18 cellular contexts compared by ENCODE assay signal in genomic region chr18:31156831-31157763, GRCh38. TPM values are rescaled to one million over a fixed set of nuclear protein-coding genes. Genes with fewer than 3 reads are reported as not detected.
A peak's percentile ranks its signal among the peaks of the same experiment; 100 is the strongest.
DNase-seq lines count a peak whose midpoint lies in the region; ATAC-seq, FAIRE-seq and TF ChIP-seq lines count a peak whose summit lies in the region.
"Had no signal": no experiment of that assay in that cellular context is flagged by ENCODE, and none has a peak within 500 bp of the region (broad histone marks: within the 10 kb centered on the region; RNA-seq: fewer than 3 reads in every experiment).

No MANE protein-coding gene starts in this region.

- intact Hi-C loops in GM12878 (cut with micrococcal nuclease; ENCODE audit: unreplicated experiment) (no loop called here), testis (cut with DNase I; ENCODE audit: low total_unique reads) (no loop called here)

- no peak overlapping the region for H2AFZ ChIP-seq in GM12878 (ENCODE audit: control insufficient read depth, low read depth, low read length)

- CTCF ChIA-PET in GM12878 (lab: Yijun Ruan, JAX), result no interaction called here

- H3K4me3 ChIP-seq in GM12878 (no peak overlapping the region), testis (no peak overlapping the region)
- H3K4me3 ChIP-seq: spleen had no signal

- H3K4me1 ChIP-seq in GM12878 (ENCODE audit: control insufficient read depth, insufficient read depth, low read length) (no peaks in the 10 kb centered on the region), testis (no peaks in the 10 kb centered on the region)
- H3K4me1 ChIP-seq: spleen had no signal

- H3K36me3 ChIP-seq in GM12878 (ENCODE audit: control insufficient read depth in 2 of 2, insufficient read depth in 2 of 2, low read length in 1 of 2), result no peaks in the 10 kb centered on the region
- no peaks in the 10 kb centered on the region for H3K36me3 ChIP-seq in testis (ENCODE audit: low read depth, missing control alignments)
- H3K36me3 ChIP-seq: brain microvascular endothelial cell, spleen had no signal

- H3K9me3 Mint-ChIP-seq in stimulated activated naive B cell treated with anti-CD40 and anti-IgM and Interleukin-4, amounts not matched to agents 10 μg/mL and 1 μg/mL and 100 μg/mL, for 72 hours, result no peaks in the 10 kb centered on the region
- H3K9me3 Mint-ChIP-seq: activated naive CD4-positive, alpha-beta T cell treated with anti-CD3 and anti-CD28 coated beads, Interleukin-2, amount 10 ng/mL, durations not matched to agents 7 days and 5 days had no signal

- ATAC-seq in GM12878 (no peak), HG03342 (IDR thresholded peaks at IDR 0.05; ENCODE audit: unreplicated experiment) (no peak), GM18907 (IDR thresholded peaks at IDR 0.05; ENCODE audit: unreplicated experiment) (no peak)
- ATAC-seq in stimulated activated naive B cell treated with anti-CD40 and anti-IgM and Interleukin-4, amounts not matched to agents 10 μg/mL and 1 μg/mL and 100 μg/mL, for 72 hours (replicated peaks), result no peak
- ATAC-seq: stimulated activated naive CD8-positive, alpha-beta T cell treated with anti-CD3 and anti-CD28 coated beads, Interleukin-15, Interleukin-2, amounts not matched to agents 100 U/mL and 50 U/mL, for 24 hours had no signal

- H3K4me2 ChIP-seq in GM12878 (ENCODE audit: control insufficient read depth, insufficient read depth), result no peak overlapping the region

- H3K79me2 ChIP-seq in GM12878 (ENCODE audit: control insufficient read depth, insufficient read depth, low read length), result no peaks in the 10 kb centered on the region

- no peaks in the 10 kb centered on the region for H3K27me3 Mint-ChIP-seq in stimulated activated naive B cell treated with anti-CD40 and anti-IgM and Interleukin-4, amounts not matched to agents 10 μg/mL and 1 μg/mL and 100 μg/mL, for 72 hours
- H3K27me3 Mint-ChIP-seq: activated naive CD4-positive, alpha-beta T cell treated with anti-CD3 and anti-CD28 coated beads, Interleukin-2, amount 10 ng/mL, durations not matched to agents 7 days and 5 days had no signal

- H3K4me1 Mint-ChIP-seq in stimulated activated naive B cell treated with anti-CD40 and anti-IgM and Interleukin-4, amounts not matched to agents 10 μg/mL and 1 μg/mL and 100 μg/mL, for 72 hours, result no peaks in the 10 kb centered on the region

- no peaks in the 10 kb centered on the region for H3K27me3 ChIP-seq in GM12878 (replicated peaks in 1 of 2; ENCODE audit: control insufficient read depth in 2 of 2, insufficient read depth in 2 of 2, low read length in 1 of 2)
- H3K27me3 ChIP-seq in testis, result no peaks in the 10 kb centered on the region
- H3K27me3 ChIP-seq: brain microvascular endothelial cell, spleen had no signal

- H3K27ac Mint-ChIP-seq in stimulated activated naive B cell treated with anti-CD40 and anti-IgM and Interleukin-4, amounts not matched to agents 10 μg/mL and 1 μg/mL and 100 μg/mL, for 72 hours, result no peak overlapping the region
- H3K27ac Mint-ChIP-seq: activated naive CD4-positive, alpha-beta T cell treated with anti-CD3 and anti-CD28 coated beads, Interleukin-2, amount 10 ng/mL, durations not matched to agents 7 days and 5 days had no signal

- no peak overlapping the region for H3K9ac ChIP-seq in GM12878 (ENCODE audit: control insufficient read depth, insufficient read depth, low read length)

- SMC1A ChIA-PET in GM12878 (lab: Charles Lee; ENCODE audit: uncharacterized antibody, unreplicated experiment), result no interaction called here

- H3K27ac ChIP-seq in GM12878 (ENCODE audit: control insufficient read depth, insufficient read depth) (no peak overlapping the region), testis (no peak overlapping the region)
- H3K27ac ChIP-seq: brain microvascular endothelial cell, spleen had no signal

- no peaks in the 10 kb centered on the region for H3K36me3 Mint-ChIP-seq in stimulated activated naive B cell treated with anti-CD40 and anti-IgM and Interleukin-4, amounts not matched to agents 10 μg/mL and 1 μg/mL and 100 μg/mL, for 72 hours
- H3K36me3 Mint-ChIP-seq: activated naive CD4-positive, alpha-beta T cell treated with anti-CD3 and anti-CD28 coated beads, Interleukin-2, amount 10 ng/mL, durations not matched to agents 7 days and 5 days had no signal

- DNase-seq in HT-29 (ENCODE audit: low spot score), result peak; percentile 60
- no peak for DNase-seq in GM12878 (ENCODE audit: low read depth, low spot score)
- DNase-seq in kidney glomerular epithelial cell (lab: John Stamatoyannopoulos, UW), result peak; percentile 90
- peak; percentile 17 for DNase-seq in testis
- DNase-seq in stimulated activated naive B cell treated with anti-CD40 and anti-IgM and Interleukin-4, amounts not matched to agents 10 μg/mL and 1 μg/mL and 100 μg/mL, for 72 hours, result no peak
- DNase-seq: activated CD8-positive, alpha-beta memory T cell treated with anti-CD3 and anti-CD28 coated beads, Interleukin-2, amount 50 U/mL, for 48 hours; activated naive CD4-positive, alpha-beta T cell treated with anti-CD3 and anti-CD28 coated beads, Interleukin-2, amount 10 ng/mL, durations not matched to agents 7 days and 5 days; brain microvascular endothelial cell; NCI-H2081 treated with DMSO at 0.1 percent for 48 hours; occipital lobe; RPMI8226; spleen; stimulated activated naive CD8-positive, alpha-beta T cell treated with anti-CD3 and anti-CD28 coated beads, Interleukin-15, Interleukin-2, amounts not matched to agents 100 U/mL and 50 U/mL, for 24 hours; T-helper 2 cell had no signal

- RAD21 ChIA-PET in GM12878 (lab: Charles Lee; ENCODE audit: unreplicated experiment), result no interaction called here

- TF ChIP-seq EP300 in GM12878 (IDR thresholded peaks at IDR 0.05; ENCODE audit: borderline replicate concordance in 1 of 2, control insufficient read depth in 1 of 2, low read depth in 2 of 2, low read length in 2 of 2), result no peak

- H3K4me3 Mint-ChIP-seq in stimulated activated naive B cell treated with anti-CD40 and anti-IgM and Interleukin-4, amounts not matched to agents 10 μg/mL and 1 μg/mL and 100 μg/mL, for 72 hours, result no peak overlapping the region
- H3K4me3 Mint-ChIP-seq: activated naive CD4-positive, alpha-beta T cell treated with anti-CD3 and anti-CD28 coated beads, Interleukin-2, amount 10 ng/mL, durations not matched to agents 7 days and 5 days had no signal

- H3K9me3 ChIP-seq in GM12878 (replicated peaks; ENCODE audit: control insufficient read depth, insufficient read depth, low read length) (no peaks in the 10 kb centered on the region), testis (no peaks in the 10 kb centered on the region)

- in situ Hi-C loops in GM12878 (cut with MboI), result no loop called here

- FAIRE-seq in GM12878 (lab: Jason Lieb, UNC), result peak; percentile 7
- FAIRE-seq: GM12891 had no signal

- TF ChIP-seq CTCF in GM12878 (IDR thresholded peaks at IDR 0.05 in 2 of 3, conservative IDR thresholded peaks at IDR 0.05 in 1 of 3; ENCODE audit: control insufficient read depth in 2 of 3, extremely low read depth in 1 of 3, insufficient read depth in 1 of 3, low read depth in 3 of 3, low read length in 3 of 3) (no peak), testis (IDR thresholded peaks at IDR 0.05) (no peak)

- no peaks in the 10 kb centered on the region for H4K20me1 ChIP-seq in GM12878 (ENCODE audit: control insufficient read depth, insufficient read depth)

- POLR2A ChIA-PET in GM12878 (lab: Charles Lee), result no interaction called here

- TF ChIP-seq POLR2A in GM12878 (IDR thresholded peaks at IDR 0.05; ENCODE audit: low read depth, low read length) (no peak), testis (IDR thresholded peaks at IDR 0.05) (no peak)

- no peak for TF ChIP-seq RAD21 in GM12878 (IDR thresholded peaks at IDR 0.05; ENCODE audit: insufficient read depth, low read depth, low read length)

- BruUV-seq in GM12878 (replicated peaks; lab: Mats Ljungman, UMichigan), result no TSS peak

- WGBS in GM12878 (ENCODE audit: insufficient coverage, insufficient replicate concordance, low lambda C conversion rate, missing lambda C conversion rate), result 26% methylated on average over 12 of the region's 12 CpGs
- 54 to 57% methylated on average over 12 of the region's 12 CpGs for WGBS in testis, 2 donors

RNA-seq across cellular contexts. Expression of gene DSC1, which starts 5.6 kb away (rescaled TPM):
- not detected in 2 replicates for total RNA-seq in HT-29 (2014; rRNA removed; shearing (Covaris generic))
- not detected in 2 replicates for total RNA-seq in GM12878 (2013; cell fraction: nucleolus; rRNA removed)
- 0.51 and 0.71 TPM in 2 replicates for total RNA-seq in GM12878 (2014; rRNA removed)
- 0.64 and 0.67 TPM in 2 replicates for total RNA-seq in GM12878 (2014; rRNA removed; fragmentation: Illumina TruSeq; extraction: Trizol)
- total RNA-seq in GM12878 (2021), result 0.40 and 0.44 TPM in 2 replicates
- 0.05 TPM for polyA plus RNA-seq in GM12878 (2011; ENCODE audit: low read depth)
- polyA plus RNA-seq in GM12878 (2011; rRNA removed), result not detected in 2 replicates
- polyA plus RNA-seq in GM12878 (2011; cell fraction: cytosol; rRNA removed), result not detected in 2 replicates
- not detected in 2 replicates for polyA plus RNA-seq in GM12878 (2011; cell fraction: nucleus; rRNA removed)
- not detected in 2 replicates for polyA plus RNA-seq in GM12878 (2012)
- polyA plus RNA-seq in GM12878 (2014; fragmentation: Illumina TruSeq; extraction: Trizol), result 0.40 TPM in 2 replicates
- under 1 TPM; 0.35 to 0.84 TPM for polyA plus RNA-seq in GM12878 (2014; fragmentation: Nextera tagmentation; extraction: Ambion mirVana)
- 0.14 and 0.24 TPM in 2 replicates for polyA plus RNA-seq in GM12878 (2014; rRNA removed)
- under 1 TPM; 0.43 to 0.51 TPM for polyA plus RNA-seq in GM12878 (2016; fragmentation: Nextera tagmentation; extraction: Ambion mirVana)
- not detected in 2 replicates for polyA minus RNA-seq in GM12878 (2011; rRNA and poly(A)+ RNA removed)
- polyA minus RNA-seq in GM12878 (2011; cell fraction: cytosol; rRNA and poly(A)+ RNA removed), result not detected in 2 replicates
- polyA minus RNA-seq in GM12878 (2011; cell fraction: nucleus; rRNA and poly(A)+ RNA removed), result under 0.01 TPM in 1 of 2 replicates, not detected in the other
- under 1 TPM in 1 of 2 donors, not detected in 1; 0.12 TPM for total RNA-seq in testis
- polyA plus RNA-seq in testis (ENCODE audit: insufficient read depth, low read depth, low replicate concordance), result 0.07 TPM
- total RNA-seq: HT1080, occipital lobe had no signal
- polyA plus RNA-seq: spleen had no signal

RNA-seq across cellular contexts. Expression of gene DSC2, which starts 54.9 kb away (rescaled TPM):
- 4.9 and 5.7 TPM in 2 replicates for total RNA-seq in HT-29 (2014; rRNA removed; shearing (Covaris generic))
- 0.06 TPM in 1 of 2 replicates, not detected in the other for total RNA-seq in GM12878 (2013; cell fraction: nucleolus; rRNA removed)
- total RNA-seq in GM12878 (2014; rRNA removed) (1.9 and 2.4 TPM in 2 replicates), GM12878 (2014; rRNA removed; fragmentation: Illumina TruSeq; extraction: Trizol) (3.4 and 3.6 TPM in 2 replicates), GM12878 (2021) (3.9 and 4.4 TPM in 2 replicates), testis (1 to 10 TPM; 1.2 TPM)
- polyA plus RNA-seq in GM12878 (2011; ENCODE audit: low read depth), result 0.87 TPM
- polyA plus RNA-seq in GM12878 (2011; rRNA removed) (not detected in 2 replicates), GM12878 (2014; fragmentation: Illumina TruSeq; extraction: Trizol) (3.0 and 4.3 TPM in 2 replicates), GM12878 (2014; fragmentation: Nextera tagmentation; extraction: Ambion mirVana) (1 to 10 TPM; 1.2 to 2.9 TPM), GM12878 (2014; rRNA removed) (0.88 and 1.8 TPM in 2 replicates), GM12878 (2016; fragmentation: Nextera tagmentation; extraction: Ambion mirVana) (1 to 10 TPM; 3.4 to 4.9 TPM), testis (ENCODE audit: insufficient read depth, low read depth, low replicate concordance) (2.7 TPM)
- polyA plus RNA-seq in GM12878 (2011; cell fraction: cytosol; rRNA removed), result not detected in 2 replicates
- not detected in 2 replicates for polyA plus RNA-seq in GM12878 (2011; cell fraction: nucleus; rRNA removed)
- 1.2 and 2.0 TPM in 2 replicates for polyA plus RNA-seq in GM12878 (2012)
- polyA minus RNA-seq in GM12878 (2011; rRNA and poly(A)+ RNA removed), result under 0.01 TPM in 1 of 2 replicates, not detected in the other
- not detected in 2 replicates for polyA minus RNA-seq in GM12878 (2011; cell fraction: cytosol; rRNA and poly(A)+ RNA removed)
- not detected in 2 replicates for polyA minus RNA-seq in GM12878 (2011; cell fraction: nucleus; rRNA and poly(A)+ RNA removed)

Comparison
In these comparisons a context has a peak if more than half of its experiments do, and no peak if none do; other contexts are left out.
1. DNase-seq: peak in HT-29 (single experiment), kidney glomerular epithelial cell (single experiment) and testis (single experiment); none in GM12878 (single experiment) and stimulated activated naive B cell treated with anti-CD40 and anti-IgM and Interleukin-4, amounts not matched to agents 10 μg/mL and 1 μg/mL and 100 μg/mL, for 72 hours (single experiment).